8 cellular contexts compared by ENCODE assay signal in the genomic region with DNA sequence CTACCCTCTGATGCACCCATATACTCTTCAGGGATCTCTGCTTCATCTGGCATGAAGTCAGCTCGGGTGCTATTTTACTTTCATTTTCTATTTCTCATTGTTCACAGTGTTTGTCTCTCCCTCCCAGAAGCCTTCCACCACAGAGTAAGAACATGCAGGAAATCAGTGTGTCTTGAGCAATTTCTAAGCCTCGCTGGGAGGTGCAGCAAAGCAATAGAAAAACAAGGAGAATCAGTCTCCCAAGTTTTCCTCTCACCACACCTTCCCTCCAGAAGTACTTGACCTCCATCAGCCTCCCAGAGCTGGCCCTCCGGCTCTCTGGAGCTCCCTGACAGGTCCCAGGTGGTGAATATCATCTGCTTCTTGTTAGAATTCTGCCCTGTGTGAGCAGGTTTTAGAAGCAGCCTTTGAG.
DNase-seq lines count a peak whose midpoint lies in the region; ATAC-seq and TF ChIP-seq lines count a peak whose summit lies in the region.

No MANE protein-coding gene starts in this region.

- H3K9me3 Mint-ChIP-seq in CD4-positive, alpha-beta T cell = no peaks in the 10 kb centered on the region

- H3K36me3 Mint-ChIP-seq in CD4-positive, alpha-beta T cell (ENCODE audit: low read depth) = no peaks in the 10 kb centered on the region

- intact Hi-C loops in CD4-positive, alpha-beta T cell (cut with DNase I, micrococcal nuclease) = no loop called here
- intact Hi-C loops in adrenal gland (cut with DNase I) = no loop called here
- intact Hi-C loops in tibial artery (cut with DNase I; ENCODE audit: low total_unique reads) = no loop called here

- WGBS in adrenal gland, 4 donors = 0 to 6% (median 4%) methylated on average over 3 of the region's 3 CpGs

- no peak for TF ChIP-seq POLR2A in adrenal gland (IDR thresholded peaks at IDR 0.05)

- H3K27me3 Mint-ChIP-seq in CD4-positive, alpha-beta T cell = peaks cover under 1% of the 10 kb centered on the region

- POLR2A ChIA-PET in CD4-positive, alpha-beta T cell (lab: Charles Lee) = no interaction called here

- CTCF ChIA-PET in CD4-positive, alpha-beta T cell (lab: Charles Lee) = no interaction called here

- H3K4me3 Mint-ChIP-seq in CD4-positive, alpha-beta T cell = peak overlapping the region; percentile 82

- H3K4me1 ChIP-seq in adrenal gland (replicated peaks in 1 of 2) = no peaks in the 10 kb centered on the region
- H3K4me1 ChIP-seq in tibial artery = peaks cover 0 to 4% (median 0%) of the 10 kb centered on the region in 4 donors

- peaks cover 10% of the 10 kb centered on the region for H3K4me1 Mint-ChIP-seq in CD4-positive, alpha-beta T cell (ENCODE audit: low read depth)

- peak in 1 of 10 experiments; percentile 1 for DNase-seq in CD4-positive, alpha-beta T cell
- peak; percentile 62 for DNase-seq in NCI-H748 (lab: John Stamatoyannopoulos, UW; ENCODE audit: unreplicated experiment)
- DNase-seq in adrenal gland = peak in 6 of 7 donors; percentile 9 to 55 (median 22)
- DNase-seq in kidney tubule cell (ENCODE audit: low spot score) = peak; percentile 75
- no peak for DNase-seq in tibial artery
- DNase-seq in effector CD4-positive, alpha-beta T cell = no peak

- H3K27ac ChIP-seq in CD4-positive, alpha-beta T cell (ENCODE audit: low read depth, low read length) = no peak overlapping the region
- H3K27ac ChIP-seq in adrenal gland = peak overlapping the region in 1 of 5 donors; percentile 42
- no peak overlapping the region for H3K27ac ChIP-seq in tibial artery

- peak overlapping the region in 1 of 4 donors; percentile 47 for H3K4me3 ChIP-seq in adrenal gland
- peak overlapping the region; percentile 22 to 39 for H3K4me3 ChIP-seq in tibial artery

- no peaks in the 10 kb centered on the region for H3K9me3 ChIP-seq in CD4-positive, alpha-beta T cell (ENCODE audit: control insufficient read depth, low read length)
- H3K9me3 ChIP-seq in adrenal gland (replicated peaks in 1 of 3) = no peaks in the 10 kb centered on the region
- peaks cover 0 to 4% (median 0%) of the 10 kb centered on the region in 3 donors for H3K9me3 ChIP-seq in tibial artery

- H3K27me3 ChIP-seq in CD4-positive, alpha-beta T cell (ENCODE audit: control insufficient read depth, insufficient read depth, low read length) = no peaks in the 10 kb centered on the region
- no peaks in the 10 kb centered on the region for H3K27me3 ChIP-seq in adrenal gland
- H3K27me3 ChIP-seq in tibial artery = no peaks in the 10 kb centered on the region

- ATAC-seq in CD4-positive, alpha-beta T cell (ENCODE audit: poor library complexity) = peak; percentile 64
- ATAC-seq in GM19025 (IDR thresholded peaks at IDR 0.05; ENCODE audit: low read depth, unreplicated experiment) (peak; percentile 95), HG03095 (IDR thresholded peaks at IDR 0.05; ENCODE audit: unreplicated experiment) (peak; percentile 97)

- H3K36me3 ChIP-seq in adrenal gland (replicated peaks in 1 of 2) (no peaks in the 10 kb centered on the region), tibial artery (no peaks in the 10 kb centered on the region)

- peak overlapping the region; percentile 67 for H3K27ac Mint-ChIP-seq in CD4-positive, alpha-beta T cell

- no peak for TF ChIP-seq CTCF in CD4-positive, alpha-beta T cell (IDR thresholded peaks at IDR 0.05)
- TF ChIP-seq CTCF in adrenal gland (IDR thresholded peaks at IDR 0.05) (no peak), tibial artery (IDR thresholded peaks at IDR 0.05) (no peak)

Comparison
In these comparisons a context has a peak if more than half of its experiments do, and no peak if none do; other contexts are left out.
1. DNase-seq: peak in NCI-H748 (single experiment), adrenal gland (6 of 7) and kidney tubule cell (single experiment); none in tibial artery (0 of 2) and effector CD4-positive, alpha-beta T cell (single experiment).
2. Peak in every context shown above with its lines, with median percentiles within 50 percentile points of each other: ATAC-seq.